In the genomic region with DNA sequence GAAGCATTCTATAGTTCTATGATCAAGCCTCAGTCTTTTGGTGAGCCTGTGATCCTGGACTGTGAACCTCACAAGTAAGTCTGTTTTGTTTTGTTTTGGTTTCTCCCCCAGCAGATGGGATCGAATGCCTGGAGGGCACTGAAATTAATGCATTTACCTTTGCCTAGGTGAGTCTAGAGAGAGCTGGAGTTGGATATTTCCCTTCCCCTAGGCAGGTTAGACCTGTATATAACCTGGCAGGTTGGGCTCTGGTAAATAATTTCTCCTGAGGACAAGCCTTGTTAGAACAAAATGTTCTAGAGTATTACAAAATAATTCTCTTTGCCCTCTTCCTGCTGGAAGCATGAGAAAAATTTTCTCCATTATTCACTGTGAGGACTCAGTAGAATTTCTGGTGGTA, we compare ENCODE assay signal across 18 cellular contexts.
"Had no signal": no experiment of that assay in that cellular context is flagged by ENCODE, and none has a peak within 500 bp of the region (broad histone marks: within the 10 kb centered on the region; RNA-seq: fewer than 3 reads in every experiment).

No MANE protein-coding gene starts in this region.

- H3K36me3 Mint-ChIP-seq: activated naive CD8-positive, alpha-beta T cell treated with anti-CD3 and anti-CD28 coated beads for 36 hours; natural killer cell had no signal

- H3K27me3 Mint-ChIP-seq: activated CD4-positive, alpha-beta T cell treated with anti-CD3 and anti-CD28 coated beads for 36 hours; activated naive CD8-positive, alpha-beta T cell treated with anti-CD3 and anti-CD28 coated beads for 36 hours; activated T-helper 17 cell treated with anti-CD3 and anti-CD28 coated beads, Interleukin-2, amount 50 U/mL, for 72 hours had no signal

- DNase-seq: activated CD4-positive, alpha-beta T cell treated with anti-CD3 and anti-CD28 coated beads for 36 hours; activated CD4-positive, alpha-beta T cell treated with anti-CD3 and anti-CD28 coated beads, Interleukin-2, amount 50 U/mL, for 48 hours; activated naive CD4-positive, alpha-beta T cell; activated naive CD8-positive, alpha-beta T cell treated with anti-CD3 and anti-CD28 coated beads for 36 hours; amniotic stem cell; dorsolateral prefrontal cortex; left ventricle myocardium superior; natural killer cell; pancreas; spleen; stimulated activated naive CD4-positive, alpha-beta T cell; T-helper 2 cell; thyroid gland had no signal

- H3K27ac ChIP-seq: cardiac muscle cell, dorsolateral prefrontal cortex, epithelial cell of prostate, pancreas, spleen, thyroid gland had no signal

- H3K9me3 Mint-ChIP-seq: activated T-helper 17 cell treated with anti-CD3 and anti-CD28 coated beads, Interleukin-2, amount 50 U/mL, for 72 hours had no signal

- H3K4me1 ChIP-seq: pancreas, spleen, thyroid gland had no signal

- H3K9me3 ChIP-seq: pancreas, thyroid gland had no signal

- H3K36me3 ChIP-seq: cardiac muscle cell, pancreas, spleen, thyroid gland had no signal

- H3K4me1 Mint-ChIP-seq: activated CD4-positive, alpha-beta T cell treated with anti-CD3 and anti-CD28 coated beads for 36 hours; activated naive CD8-positive, alpha-beta T cell treated with anti-CD3 and anti-CD28 coated beads for 36 hours; activated T-helper 17 cell treated with anti-CD3 and anti-CD28 coated beads, Interleukin-2, amount 50 U/mL, for 72 hours; natural killer cell had no signal

- H3K27ac Mint-ChIP-seq: activated CD4-positive, alpha-beta T cell treated with anti-CD3 and anti-CD28 coated beads for 36 hours; activated naive CD8-positive, alpha-beta T cell treated with anti-CD3 and anti-CD28 coated beads for 36 hours; activated T-helper 17 cell treated with anti-CD3 and anti-CD28 coated beads, Interleukin-2, amount 50 U/mL, for 72 hours; natural killer cell had no signal

- FAIRE-seq: colon, frontal cortex, pancreas had no signal

- ATAC-seq: activated CD4-positive, alpha-beta T cell treated with anti-CD3 and anti-CD28 coated beads for 36 hours; activated T-helper 17 cell treated with anti-CD3 and anti-CD28 coated beads, Interleukin-2, amount 50 U/mL, for 72 hours; left ventricle myocardium superior; natural killer cell; pancreas had no signal

- H3K4me3 ChIP-seq: cardiac muscle cell, dorsolateral prefrontal cortex, pancreas, spleen, thyroid gland had no signal

- H3K4me3 Mint-ChIP-seq: activated CD4-positive, alpha-beta T cell treated with anti-CD3 and anti-CD28 coated beads for 36 hours; activated naive CD8-positive, alpha-beta T cell treated with anti-CD3 and anti-CD28 coated beads for 36 hours; activated T-helper 17 cell treated with anti-CD3 and anti-CD28 coated beads, Interleukin-2, amount 50 U/mL, for 72 hours; natural killer cell had no signal

- H3K27me3 ChIP-seq: cardiac muscle cell, dorsolateral prefrontal cortex, pancreas, spleen, thyroid gland had no signal
